In the genomic region with DNA sequence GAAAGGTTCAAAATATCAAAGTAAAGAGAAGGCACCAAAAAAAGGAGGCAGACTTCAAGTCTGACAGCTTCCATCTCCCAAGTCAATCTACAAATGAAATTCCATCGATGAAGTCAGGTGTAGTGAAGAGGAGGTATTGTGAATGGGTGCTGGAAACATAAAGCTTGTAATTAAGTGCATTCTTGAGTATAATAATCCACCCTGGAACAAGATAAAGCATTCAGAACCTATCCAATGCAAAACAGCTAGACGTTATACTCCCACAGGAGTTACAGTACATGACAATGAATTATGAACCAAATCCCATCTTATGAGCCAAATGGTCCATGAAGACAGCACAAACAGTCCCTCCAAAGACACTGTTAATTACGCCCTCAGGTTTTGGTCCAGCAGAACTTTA, we compare ENCODE assay signal across 23 cellular contexts. TPM values are rescaled to one million over a fixed set of nuclear protein-coding genes. Genes with fewer than 3 reads are reported as not detected.
"Had no signal": no experiment of that assay in that cellular context is flagged by ENCODE, and none has a peak within 500 bp of the region (broad histone marks: within the 10 kb centered on the region; RNA-seq: fewer than 3 reads in every experiment).

No MANE protein-coding gene starts in this region.

- H3K36me3 ChIP-seq: esophagus squamous epithelium, gastrocnemius medialis, right lobe of liver, thyroid gland, upper lobe of right lung had no signal

- H3K4me3 Mint-ChIP-seq: activated CD4-positive, alpha-beta memory T cell treated with anti-CD3 and anti-CD28 coated beads, Interleukin-2, amount 10 ng/mL, durations not matched to agents 7 days and 5 days; activated CD8-positive, alpha-beta memory T cell treated with anti-CD3 and anti-CD28 coated beads, Interleukin-2, amount 10 ng/mL, durations not matched to agents 7 days and 5 days; activated naive CD4-positive, alpha-beta T cell treated with anti-CD3 and anti-CD28 coated beads, Interleukin-2, amount 10 ng/mL, durations not matched to agents 7 days and 5 days; endodermal cell; memory B cell; natural killer cell treated with Interleukin-12 subunit alpha and Interleukin-12 subunit beta and Interleukin-15 and Interleukin-18, amount 100 ng/mL, for 72 hours; stimulated activated naive CD8-positive, alpha-beta T cell treated with anti-CD3 and anti-CD28 coated beads, Interleukin-15, Interleukin-2, amounts not matched to agents 100 ng/mL and 50 ng/mL, for 24 hours had no signal

- H3K27me3 ChIP-seq: esophagus squamous epithelium, gastrocnemius medialis, right lobe of liver, thyroid gland, upper lobe of right lung had no signal

- H3K9me3 ChIP-seq: esophagus squamous epithelium, gastrocnemius medialis, right lobe of liver, thyroid gland, upper lobe of right lung had no signal

- H3K4me3 ChIP-seq: coronary artery, esophagus squamous epithelium, gastrocnemius medialis, right lobe of liver, skin epidermis, thyroid gland, upper lobe of right lung had no signal

- H3K4me1 Mint-ChIP-seq: activated CD4-positive, alpha-beta memory T cell treated with anti-CD3 and anti-CD28 coated beads, Interleukin-2, amount 10 ng/mL, durations not matched to agents 7 days and 5 days; activated CD8-positive, alpha-beta memory T cell treated with anti-CD3 and anti-CD28 coated beads, Interleukin-2, amount 10 ng/mL, durations not matched to agents 7 days and 5 days; activated naive CD4-positive, alpha-beta T cell treated with anti-CD3 and anti-CD28 coated beads, Interleukin-2, amount 10 ng/mL, durations not matched to agents 7 days and 5 days; memory B cell had no signal

- H3K27me3 Mint-ChIP-seq: activated CD4-positive, alpha-beta memory T cell treated with anti-CD3 and anti-CD28 coated beads, Interleukin-2, amount 10 ng/mL, durations not matched to agents 7 days and 5 days; activated CD8-positive, alpha-beta memory T cell treated with anti-CD3 and anti-CD28 coated beads, Interleukin-2, amount 10 ng/mL, durations not matched to agents 7 days and 5 days; activated naive CD4-positive, alpha-beta T cell treated with anti-CD3 and anti-CD28 coated beads, Interleukin-2, amount 10 ng/mL, durations not matched to agents 7 days and 5 days; memory B cell; natural killer cell treated with Interleukin-12 subunit alpha and Interleukin-12 subunit beta and Interleukin-15 and Interleukin-18, amount 100 ng/mL, for 72 hours; stimulated activated naive CD8-positive, alpha-beta T cell treated with anti-CD3 and anti-CD28 coated beads, Interleukin-15, Interleukin-2, amounts not matched to agents 100 ng/mL and 50 ng/mL, for 24 hours had no signal

- H3K27ac Mint-ChIP-seq: activated CD4-positive, alpha-beta memory T cell treated with anti-CD3 and anti-CD28 coated beads, Interleukin-2, amount 10 ng/mL, durations not matched to agents 7 days and 5 days; activated CD8-positive, alpha-beta memory T cell treated with anti-CD3 and anti-CD28 coated beads, Interleukin-2, amount 10 ng/mL, durations not matched to agents 7 days and 5 days; activated naive CD4-positive, alpha-beta T cell treated with anti-CD3 and anti-CD28 coated beads, Interleukin-2, amount 10 ng/mL, durations not matched to agents 7 days and 5 days; endodermal cell; memory B cell; natural killer cell treated with Interleukin-12 subunit alpha and Interleukin-12 subunit beta and Interleukin-15 and Interleukin-18, amount 100 ng/mL, for 72 hours; stimulated activated naive CD8-positive, alpha-beta T cell treated with anti-CD3 and anti-CD28 coated beads, Interleukin-15, Interleukin-2, amounts not matched to agents 100 ng/mL and 50 ng/mL, for 24 hours had no signal

- H3K4me1 ChIP-seq: gastrocnemius medialis, right lobe of liver, thyroid gland, upper lobe of right lung had no signal

- DNase-seq: activated CD4-positive, alpha-beta memory T cell treated with anti-CD3 and anti-CD28 coated beads, Interleukin-2, amount 10 ng/mL, durations not matched to agents 7 days and 5 days; activated CD4-positive, alpha-beta T cell treated with anti-CD3 and anti-CD28 coated beads for 48 hours; activated CD4-positive, CD25-positive, alpha-beta regulatory T cell; activated CD8-positive, alpha-beta memory T cell treated with anti-CD3 and anti-CD28 coated beads, Interleukin-2, amount 10 ng/mL, durations not matched to agents 7 days and 5 days; activated effector memory CD4-positive, alpha-beta T cell treated with anti-CD3 and anti-CD28 coated beads, Interleukin-2, amount 50 U/mL, for 16 hours; activated naive CD4-positive, alpha-beta T cell treated with anti-CD3 and anti-CD28 coated beads, Interleukin-2, amount 10 ng/mL, durations not matched to agents 7 days and 5 days; activated T-cell treated with anti-CD3 and anti-CD28 coated beads for 4 hours; amygdala; cerebellar nuclear complex; endodermal cell; esophagus squamous epithelium; gastrocnemius medialis; hypothalamus; right lobe of liver; stimulated activated CD4-positive, alpha-beta T cell treated with anti-CD3 and anti-CD28 coated beads, Interleukin-1b, Interleukin-23, amount 100 ng/mL, for 48 hours; substantia nigra; thyroid gland; upper lobe of right lung had no signal

- H3K27ac ChIP-seq: coronary artery, esophagus squamous epithelium, gastrocnemius medialis, right lobe of liver, skin epidermis, thyroid gland, upper lobe of right lung had no signal

- H3K36me3 Mint-ChIP-seq: activated CD8-positive, alpha-beta memory T cell treated with anti-CD3 and anti-CD28 coated beads, Interleukin-2, amount 10 ng/mL, durations not matched to agents 7 days and 5 days; activated naive CD4-positive, alpha-beta T cell treated with anti-CD3 and anti-CD28 coated beads, Interleukin-2, amount 10 ng/mL, durations not matched to agents 7 days and 5 days; memory B cell; natural killer cell treated with Interleukin-12 subunit alpha and Interleukin-12 subunit beta and Interleukin-15 and Interleukin-18, amount 100 ng/mL, for 72 hours had no signal

- H3K9me3 Mint-ChIP-seq: endodermal cell; natural killer cell treated with Interleukin-12 subunit alpha and Interleukin-12 subunit beta and Interleukin-15 and Interleukin-18, amount 100 ng/mL, for 72 hours; stimulated activated naive CD8-positive, alpha-beta T cell treated with anti-CD3 and anti-CD28 coated beads, Interleukin-15, Interleukin-2, amounts not matched to agents 100 ng/mL and 50 ng/mL, for 24 hours had no signal

- ATAC-seq: activated CD8-positive, alpha-beta memory T cell treated with anti-CD3 and anti-CD28 coated beads, Interleukin-2, amount 10 ng/mL, durations not matched to agents 7 days and 5 days; gastrocnemius medialis; natural killer cell treated with Interleukin-12 subunit alpha and Interleukin-12 subunit beta and Interleukin-15 and Interleukin-18, amount 100 ng/mL, for 72 hours; right lobe of liver; upper lobe of right lung had no signal

RNA-seq across cellular contexts. Expression of gene BNC2, which starts 22.3 kb away (rescaled TPM):
- total RNA-seq: activated CD4-positive, alpha-beta memory T cell treated with anti-CD3 and anti-CD28 coated beads, Interleukin-2, amount 10 ng/mL, durations not matched to agents 7 days and 5 days; activated CD8-positive, alpha-beta memory T cell treated with anti-CD3 and anti-CD28 coated beads, Interleukin-2, amount 10 ng/mL, durations not matched to agents 7 days and 5 days had no signal
